ENCODE assay signal across 8 cellular contexts in the genomic region with DNA sequence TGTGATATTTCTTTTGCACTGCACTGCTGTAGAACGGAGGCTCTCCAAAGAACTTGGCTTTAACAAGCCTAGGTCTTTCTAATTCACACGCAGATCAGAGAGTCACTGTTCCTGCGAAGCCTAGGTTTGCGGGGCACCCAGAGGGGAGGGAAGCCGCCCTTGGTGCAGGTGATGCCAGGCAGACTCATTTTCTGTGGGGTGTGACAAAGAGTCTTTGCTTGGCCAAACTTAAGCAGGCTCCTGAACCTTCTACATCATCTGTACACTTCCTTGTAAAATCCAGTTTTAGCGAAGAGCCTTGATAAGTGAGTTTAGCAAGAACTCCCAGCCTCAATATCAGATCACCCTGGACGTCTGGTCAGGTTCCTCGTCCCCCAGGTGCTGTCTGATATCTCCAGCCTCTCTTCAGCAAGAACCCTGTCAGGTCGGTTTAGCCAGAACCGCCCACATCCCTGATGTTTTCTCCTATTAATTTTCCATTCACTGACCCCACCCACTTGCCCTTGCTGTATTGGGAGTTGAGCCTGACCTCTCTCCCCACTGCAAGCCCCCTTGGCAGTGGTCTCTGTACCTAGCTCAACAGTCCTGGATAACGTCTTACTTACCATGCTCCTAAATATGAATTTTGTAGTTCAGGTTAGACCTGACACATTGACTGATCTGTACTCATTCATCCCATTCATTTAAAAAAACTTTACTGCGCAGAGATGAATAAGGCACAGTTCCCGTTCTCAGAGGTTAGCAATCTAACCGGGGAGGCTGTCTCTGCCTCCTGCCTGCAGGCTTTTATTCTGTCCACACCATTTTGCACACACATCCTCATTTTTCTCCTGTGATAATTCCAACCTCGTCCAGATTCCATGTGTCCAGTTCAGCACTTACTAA. TPM values are rescaled to one million over a fixed set of nuclear protein-coding genes. Genes with fewer than 3 reads are reported as not detected.
DNase-seq lines count a peak whose midpoint lies in the region; TF ChIP-seq lines count a peak whose summit lies in the region.

No MANE protein-coding gene starts in this region.

- DNase-seq in BE2C (no peak), GM23248 (no peak), HCEC 1CT (no peak), NCI-H2107 (lab: John Stamatoyannopoulos, UW) (no peak), sigmoid colon (no peak), MM.1S (no peak)

- H3K27ac ChIP-seq in GM23248 (no peak overlapping the region), SU-DHL-6 (ENCODE audit: low read depth, low read length) (no peak overlapping the region), sigmoid colon (peak overlapping the region in 2 of 4 donors; percentile 40 to 50), MM.1S (ENCODE audit: low read length) (no peak overlapping the region)

- intact Hi-C loops in sigmoid colon (cut with DNase I): loop anchor here (1.0 to 10.0 kb wide), 3 partner anchors 55 to 283 kb away; a partner anchor contains a TSS

- H3K9ac ChIP-seq in GM23248 (no peak overlapping the region), SU-DHL-6 (ENCODE audit: low read length) (peak overlapping the region; percentile 63), iPS-15b (ENCODE audit: low read depth, low read length) (peak overlapping the region; percentile 1), MM.1S (ENCODE audit: low read length) (no peak overlapping the region)

- H4K20me1 ChIP-seq in GM23248 (ENCODE audit: insufficient read depth): no peaks in the 10 kb centered on the region
- no peaks in the 10 kb centered on the region for H4K20me1 ChIP-seq in SU-DHL-6 (ENCODE audit: low read depth, low read length)
- H4K20me1 ChIP-seq in MM.1S (ENCODE audit: insufficient read depth, low read length): no peaks in the 10 kb centered on the region

- H3K79me2 ChIP-seq in GM23248 (ENCODE audit: insufficient read depth) (peaks cover 38% of the 10 kb centered on the region), SU-DHL-6 (ENCODE audit: insufficient read depth, low read length) (peaks cover 36% of the 10 kb centered on the region), MM.1S (ENCODE audit: low read length) (peaks cover 39% of the 10 kb centered on the region)

- no peak for TF ChIP-seq CTCF in BE2C (IDR thresholded peaks at IDR 0.05; ENCODE audit: low read depth, low read length)
- TF ChIP-seq CTCF in SU-DHL-6 (IDR thresholded peaks at IDR 0.05; ENCODE audit: insufficient read depth, low read length, poor library complexity, severe bottlenecking): no peak
- TF ChIP-seq CTCF in sigmoid colon (IDR thresholded peaks at IDR 0.05): no peak
- no peak for TF ChIP-seq CTCF in MM.1S (IDR thresholded peaks at IDR 0.05; ENCODE audit: low read length)

- H3K4me1 ChIP-seq in BE2C (peaks cover 6% of the 10 kb centered on the region; the same call in 1 of the 2 replicates), GM23248 (ENCODE audit: insufficient read depth) (peaks cover 13% of the 10 kb centered on the region; the same call in 1 of the 2 replicates), iPS-15b (ENCODE audit: control insufficient read depth, insufficient read depth, low read length) (peaks cover 5% of the 10 kb centered on the region), sigmoid colon (peaks cover 0 to 29% (median 21%) of the 10 kb centered on the region in 4 donors), MM.1S (ENCODE audit: low read length) (0 out of 2 replicates have a peak, but pooled peaks cover 7% of the 10 kb centered on the region)

- WGBS in GM23248 (ENCODE audit: low coverage in 1 of 2, low lambda C conversion rate in 2 of 2, missing lambda C conversion rate in 2 of 2), 2 experiments: 28% methylated on average over 15 of the region's 15 CpGs
- WGBS in sigmoid colon, 2 donors: 37 to 42% methylated on average over 15 of the region's 15 CpGs

- H3K9me2 ChIP-seq in GM23248 (ENCODE audit: insufficient read depth) (no peaks in the 10 kb centered on the region), SU-DHL-6 (replicated peaks; ENCODE audit: insufficient read depth, low read length) (no peaks in the 10 kb centered on the region), MM.1S (replicated peaks; ENCODE audit: insufficient read depth, low read length) (no peaks in the 10 kb centered on the region)

- no peak for TF ChIP-seq POLR2A in sigmoid colon (IDR thresholded peaks at IDR 0.05)

- peak overlapping the region; percentile 62 for H2AFZ ChIP-seq in GM23248
- H2AFZ ChIP-seq in SU-DHL-6 (ENCODE audit: low read depth, low read length, severe bottlenecking): peak overlapping the region; percentile 94
- H2AFZ ChIP-seq in MM.1S (ENCODE audit: low read length): no peak overlapping the region

- H3K36me3 ChIP-seq in BE2C (no peaks in the 10 kb centered on the region), GM23248 (ENCODE audit: low read depth) (no peaks in the 10 kb centered on the region), SU-DHL-6 (ENCODE audit: low read length) (no peaks in the 10 kb centered on the region), iPS-15b (ENCODE audit: control insufficient read depth, insufficient read depth, low read length) (no peaks in the 10 kb centered on the region), sigmoid colon (peaks cover 0 to under 1% (median 0%) of the 10 kb centered on the region in 4 donors), MM.1S (replicated peaks; ENCODE audit: insufficient read depth, low read length) (no peaks in the 10 kb centered on the region)

- in situ Hi-C loops in GM23248 (cut with MboI): no loop called here

- peak overlapping the region; percentile 42 for H3K4me3 ChIP-seq in BE2C (ENCODE audit: low read depth, low read length)
- H3K4me3 ChIP-seq in GM23248: peak overlapping the region; percentile 20; the same call in 1 of the 2 replicates
- H3K4me3 ChIP-seq in SU-DHL-6 (ENCODE audit: insufficient read depth, low read length, poor library complexity, severe bottlenecking): peak overlapping the region; percentile 69
- peak overlapping the region; percentile 41 for H3K4me3 ChIP-seq in iPS-15b (ENCODE audit: low read depth, low read length)
- peak overlapping the region in 1 of 4 donors; percentile 99 for H3K4me3 ChIP-seq in sigmoid colon
- no peak overlapping the region for H3K4me3 ChIP-seq in MM.1S (ENCODE audit: low read length)

- H3K9me3 ChIP-seq in BE2C (no peaks in the 10 kb centered on the region), GM23248 (ENCODE audit: low read depth) (no peaks in the 10 kb centered on the region), SU-DHL-6 (ENCODE audit: insufficient read depth, low read length) (no peaks in the 10 kb centered on the region), iPS-15b (ENCODE audit: control insufficient read depth, insufficient read depth, low read length) (no peaks in the 10 kb centered on the region), sigmoid colon (no peaks in the 10 kb centered on the region), MM.1S (replicated peaks; ENCODE audit: insufficient read depth, low read length) (no peaks in the 10 kb centered on the region)

- TF ChIP-seq EP300 in sigmoid colon (IDR thresholded peaks at IDR 0.05): no peak

- 0 out of 2 replicates have a peak, but pooled peaks cover 4% of the 10 kb centered on the region for H3F3A ChIP-seq in GM23248 (ENCODE audit: insufficient read depth)
- no peaks in the 10 kb centered on the region for H3F3A ChIP-seq in SU-DHL-6 (ENCODE audit: insufficient read depth)
- H3F3A ChIP-seq in MM.1S (ENCODE audit: insufficient read depth, low read length): no peaks in the 10 kb centered on the region

- H3K27me3 ChIP-seq in BE2C: no peaks in the 10 kb centered on the region
- H3K27me3 ChIP-seq in GM23248 (replicated peaks; ENCODE audit: insufficient read depth): peaks cover 9% of the 10 kb centered on the region; the same call in 1 of the 2 replicates
- H3K27me3 ChIP-seq in SU-DHL-6 (ENCODE audit: low read length): no peaks in the 10 kb centered on the region
- no peaks in the 10 kb centered on the region for H3K27me3 ChIP-seq in iPS-15b (ENCODE audit: control insufficient read depth, insufficient read depth, low read length)
- no peaks in the 10 kb centered on the region for H3K27me3 ChIP-seq in sigmoid colon
- H3K27me3 ChIP-seq in MM.1S (replicated peaks; ENCODE audit: insufficient read depth, low read length): peaks cover 50% of the 10 kb centered on the region

- peak overlapping the region; percentile 65 for H3K4me2 ChIP-seq in GM23248 (ENCODE audit: unreplicated experiment)
- peak overlapping the region; percentile 90 for H3K4me2 ChIP-seq in SU-DHL-6 (ENCODE audit: low read depth, low read length, poor library complexity, severe bottlenecking)
- H3K4me2 ChIP-seq in MM.1S (ENCODE audit: low read depth, low read length): no peak overlapping the region

RNA-seq across cellular contexts. Expression of a gene that starts 0.9 kb away (rescaled TPM):
- 81.2 TPM for polyA plus RNA-seq in BE2C (2012; ENCODE audit: insufficient read depth, insufficient read length, low read depth)
- 45.9 and 54.3 TPM in 2 replicates for total RNA-seq in GM23248 (2014; rRNA removed; shearing (Covaris generic))
- 29.3 and 29.4 TPM in 2 replicates for polyA plus RNA-seq in GM23248 (2016; fragmentation: Nextera tagmentation; extraction: Ambion mirVana)
- 10 to 100 TPM; 57.4 to 80.9 (median 67.3) TPM for total RNA-seq in sigmoid colon
- polyA plus RNA-seq in sigmoid colon: 10 to 100 TPM; 60.8 to 76.3 (median 71.8) TPM

RNA-seq across cellular contexts. Expression of a gene that starts 54.7 kb away (rescaled TPM):
- 42.9 TPM for polyA plus RNA-seq in BE2C (2012; ENCODE audit: insufficient read depth, insufficient read length, low read depth)
- 12.4 and 13.8 TPM in 2 replicates for total RNA-seq in GM23248 (2014; rRNA removed; shearing (Covaris generic))
- 2.8 and 3.0 TPM in 2 replicates for polyA plus RNA-seq in GM23248 (2016; fragmentation: Nextera tagmentation; extraction: Ambion mirVana)
- total RNA-seq in sigmoid colon: 10 to 100 TPM; 19.4 to 37.7 (median 21.2) TPM
- polyA plus RNA-seq in sigmoid colon: 1 to 10 TPM; 2.3 to 6.1 (median 2.4) TPM

Comparison
In these comparisons a context has a peak if more than half of its experiments do, and no peak if none do; other contexts are left out.
1. H3K9ac ChIP-seq: peak in SU-DHL-6 (single experiment) and iPS-15b (single experiment); none in GM23248 (single experiment) and MM.1S (single experiment).